12 cellular contexts compared by ENCODE assay signal in the genomic region with DNA sequence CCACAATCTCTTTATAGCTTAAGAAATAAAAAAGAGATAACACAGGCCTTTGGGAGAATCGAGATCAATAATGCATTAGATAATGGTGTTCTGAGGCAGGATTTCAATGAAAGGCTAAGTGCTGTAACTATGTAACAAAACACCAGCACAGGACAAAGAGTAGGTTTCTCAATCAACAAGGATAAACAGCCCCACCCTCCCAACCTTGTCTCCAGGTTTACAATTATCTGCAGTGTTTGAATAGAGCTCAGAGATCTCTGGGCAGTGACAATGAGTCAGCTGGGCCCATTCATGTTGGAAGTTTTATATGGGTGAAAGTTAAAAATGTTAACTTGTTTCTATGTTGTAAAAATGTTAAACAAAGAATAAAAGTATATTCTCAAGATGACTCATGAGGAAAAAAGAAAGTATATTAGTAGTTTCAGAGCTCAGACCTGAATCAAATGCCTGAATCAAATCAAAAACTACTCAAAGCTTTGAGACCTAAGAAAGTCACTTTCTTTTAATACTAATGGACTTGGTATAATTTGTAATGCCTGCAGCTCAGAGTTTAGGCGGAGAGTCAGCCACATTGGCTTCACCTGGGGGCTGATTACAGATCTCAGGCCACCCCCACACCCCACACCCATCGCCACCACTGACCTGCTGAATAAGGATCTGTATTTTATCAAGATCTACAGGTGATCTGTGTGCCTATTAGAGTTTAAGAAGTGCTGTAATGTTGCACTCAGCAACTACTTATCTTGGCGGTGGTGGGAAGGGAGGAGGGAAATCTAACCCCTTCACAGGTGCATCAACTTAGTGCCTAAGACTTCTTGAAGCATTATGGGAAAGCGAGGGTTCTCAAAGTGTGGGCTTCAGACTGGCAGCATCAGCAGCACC. TPM values are rescaled to one million over a fixed set of nuclear protein-coding genes. Genes with fewer than 3 reads are reported as not detected.
DNase-seq lines count a peak whose midpoint lies in the region; ATAC-seq and TF ChIP-seq lines count a peak whose summit lies in the region.
"Had no signal": no experiment of that assay in that cellular context is flagged by ENCODE, and none has a peak within 500 bp of the region (broad histone marks: within the 10 kb centered on the region; RNA-seq: fewer than 3 reads in every experiment).

No MANE protein-coding gene starts in this region.

- H3K9me3 Mint-ChIP-seq in CD8-positive, alpha-beta memory T cell: no peaks in the 10 kb centered on the region
- H3K9me3 Mint-ChIP-seq: stimulated activated naive CD8-positive, alpha-beta T cell treated with anti-CD3 and anti-CD28 coated beads, Interleukin-15, Interleukin-2, amounts not matched to agents 100 ng/mL and 50 ng/mL, for 24 hours had no signal

- POLR2A ChIA-PET in RWPE1 (lab: Yijun Ruan, JAX; ENCODE audit: low non-redundant PET): no interaction called here
- POLR2A ChIA-PET in CD8-positive, alpha-beta memory T cell (lab: Charles Lee): no interaction called here

- H3K27me3 ChIP-seq in CD8-positive, alpha-beta memory T cell (ENCODE audit: insufficient read depth, low read length, poor library complexity, severe bottlenecking): peaks cover 4% of the 10 kb centered on the region
- H3K27me3 ChIP-seq: brain microvascular endothelial cell had no signal

- no peaks in the 10 kb centered on the region for H3K36me3 ChIP-seq in CD8-positive, alpha-beta memory T cell (ENCODE audit: insufficient read depth, low read length)
- H3K36me3 ChIP-seq: brain microvascular endothelial cell had no signal

- H3K4me1 Mint-ChIP-seq in CD8-positive, alpha-beta memory T cell: no peaks in the 10 kb centered on the region

- peak overlapping the region in 1 of 8 donors; percentile 11 for H3K27ac Mint-ChIP-seq in CD8-positive, alpha-beta memory T cell

- H3K4me1 ChIP-seq in CD8-positive, alpha-beta memory T cell (ENCODE audit: insufficient read depth, low read length): no peaks in the 10 kb centered on the region

- peak overlapping the region; percentile 79 for H3K27ac ChIP-seq in RWPE1
- no peak overlapping the region for H3K27ac ChIP-seq in CD8-positive, alpha-beta memory T cell (ENCODE audit: low read depth, low read length)

- peak; percentile 17 for DNase-seq in AG08396 (ENCODE audit: low spot score)
- peak; percentile 93 for DNase-seq in HPDE6-E6E7 (ENCODE audit: extremely low spot score)
- DNase-seq in RWPE1 (ENCODE audit: low spot score): peak; percentile 84
- DNase-seq in iris pigment epithelial cell (ENCODE audit: low read depth): peak; percentile 62
- no peak for DNase-seq in stimulated activated naive CD4-positive, alpha-beta T cell (lab: John Stamatoyannopoulos, UW)
- no peak for DNase-seq in activated effector memory CD4-positive, alpha-beta T cell treated with anti-CD3 and anti-CD28 coated beads, Interleukin-2, amount 50 U/mL, for 16 hours
- no peak for DNase-seq in CD8-positive, alpha-beta memory T cell
- DNase-seq: activated CD4-positive, CD25-positive, alpha-beta regulatory T cell had no signal

- no peak overlapping the region for H3K4me3 Mint-ChIP-seq in CD8-positive, alpha-beta memory T cell
- H3K4me3 Mint-ChIP-seq: stimulated activated naive CD8-positive, alpha-beta T cell treated with anti-CD3 and anti-CD28 coated beads, Interleukin-15, Interleukin-2, amounts not matched to agents 100 ng/mL and 50 ng/mL, for 24 hours had no signal

- CTCF ChIA-PET in RWPE1 (lab: Yijun Ruan, JAX): interaction anchor here (0.5 to 0.7 kb wide), 5 partner anchors 227 to 655 kb away, joined by 3 to 4 read pairs (median 3); no protein-coding TSS in a partner anchor
- CTCF ChIA-PET in CD8-positive, alpha-beta memory T cell (lab: Charles Lee): interaction anchor here (0.8 to 1.2 kb wide), 2 partner anchors 746 to 760 kb away, joined by 3 to 4 read pairs; no protein-coding TSS in a partner anchor

- H3K36me3 Mint-ChIP-seq in CD8-positive, alpha-beta memory T cell: no peaks in the 10 kb centered on the region

- H3K27me3 Mint-ChIP-seq in CD8-positive, alpha-beta memory T cell: peaks cover 7 to 61% of the 10 kb centered on the region in 2 donors

- no peaks in the 10 kb centered on the region for H3K9me3 ChIP-seq in CD8-positive, alpha-beta memory T cell (ENCODE audit: low read length)

- ATAC-seq in GM18505 (IDR thresholded peaks at IDR 0.05; ENCODE audit: unreplicated experiment): no peak
- ATAC-seq: sciatic nerve had no signal

- TF ChIP-seq CTCF in RWPE1 (conservative IDR thresholded peaks at IDR 0.05; ENCODE audit: low read depth): no peak

- no peak overlapping the region for H3K4me3 ChIP-seq in CD8-positive, alpha-beta memory T cell (ENCODE audit: low read length)

- TF ChIP-seq POLR2A in GM18505 (IDR thresholded peaks at IDR 0.05; ENCODE audit: borderline replicate concordance, extremely low read depth, insufficient read depth, insufficient read length): no peak

RNA-seq across cellular contexts. Expression of gene KRT20, which starts 17.2 kb away (rescaled TPM):
- total RNA-seq in CD8-positive, alpha-beta memory T cell: not detected
- polyA plus RNA-seq in CD8-positive, alpha-beta memory T cell: not detected
- total RNA-seq: sciatic nerve had no signal

RNA-seq across cellular contexts. Expression of gene KRT12, which starts 35.2 kb away (rescaled TPM):
- total RNA-seq in CD8-positive, alpha-beta memory T cell: not detected
- polyA plus RNA-seq in CD8-positive, alpha-beta memory T cell: not detected
- total RNA-seq: sciatic nerve had no signal

RNA-seq across cellular contexts. Expression of gene KRT23, which starts 35.2 kb away (rescaled TPM):
- not detected for total RNA-seq in CD8-positive, alpha-beta memory T cell
- not detected for polyA plus RNA-seq in CD8-positive, alpha-beta memory T cell

Comparison
In these comparisons a context has a peak if more than half of its experiments do, and no peak if none do; other contexts are left out.
1. DNase-seq: peak in AG08396 (single experiment), HPDE6-E6E7 (single experiment), RWPE1 (single experiment) and iris pigment epithelial cell (single experiment); none in stimulated activated naive CD4-positive, alpha-beta T cell (0 of 6), activated effector memory CD4-positive, alpha-beta T cell treated with anti-CD3 and anti-CD28 coated beads, Interleukin-2, amount 50 U/mL, for 16 hours (single experiment) and CD8-positive, alpha-beta memory T cell (0 of 5).